Comparison of ENCODE assay signal across 17 cellular contexts in genomic region chr12:130456375-130457199, GRCh38.
A peak's percentile ranks its signal among the peaks of the same experiment; 100 is the strongest.
DNase-seq lines count a peak whose midpoint lies in the region; ATAC-seq, FAIRE-seq and TF ChIP-seq lines count a peak whose summit lies in the region.
"Had no signal": no experiment of that assay in that cellular context is flagged by ENCODE, and none has a peak within 500 bp of the region (broad histone marks: within the 10 kb centered on the region; RNA-seq: fewer than 3 reads in every experiment).

No MANE protein-coding gene starts in this region.

- H3K9ac ChIP-seq in HepG2 (ENCODE audit: insufficient read depth, low read depth, low read length), result no peak overlapping the region

- no peaks in the 10 kb centered on the region for H3K9me3 Mint-ChIP-seq in activated T-cell treated with anti-CD3 and anti-CD28 coated beads, Interleukin-2, amount 50 U/mL, for 4 hours
- H3K9me3 Mint-ChIP-seq: activated naive CD4-positive, alpha-beta T cell treated with anti-CD3 and anti-CD28 coated beads for 36 hours; stimulated activated naive CD8-positive, alpha-beta T cell treated with anti-CD3 and anti-CD28 coated beads, Interleukin-15, amount 100 ng/mL, for 72 hours had no signal

- no peaks in the 10 kb centered on the region for H3K36me3 ChIP-seq in RWPE2 (ENCODE audit: low read depth)
- H3K36me3 ChIP-seq in HepG2 (replicated peaks in 1 of 2; ENCODE audit: control insufficient read depth in 1 of 2, insufficient read depth in 2 of 2, low read length in 2 of 2), result no peaks in the 10 kb centered on the region
- no peaks in the 10 kb centered on the region for H3K36me3 ChIP-seq in osteoblast (ENCODE audit: insufficient read depth, low read length)

- no peaks in the 10 kb centered on the region for H3K4me1 ChIP-seq in RWPE2 (ENCODE audit: insufficient read depth, poor library complexity, severe bottlenecking)
- H3K4me1 ChIP-seq in HepG2 (ENCODE audit: insufficient read depth, low read length), result no peaks in the 10 kb centered on the region
- no peaks in the 10 kb centered on the region for H3K4me1 ChIP-seq in osteoblast (ENCODE audit: insufficient read depth, low read length)

- H3K4me2 ChIP-seq in HepG2 (ENCODE audit: low read depth, low read length) (no peak overlapping the region), osteoblast (ENCODE audit: insufficient read depth, low read length) (no peak overlapping the region)

- no peak for TF ChIP-seq POLR2A in HepG2 (IDR thresholded peaks at IDR 0.05; ENCODE audit: insufficient read depth in 1 of 2, low read depth in 2 of 2, low read length in 2 of 2)

- H3K27ac ChIP-seq in RWPE2 (ENCODE audit: poor library complexity, severe bottlenecking) (no peak overlapping the region), HepG2 (ENCODE audit: extremely low read length, insufficient read depth, low read length) (no peak overlapping the region), osteoblast (ENCODE audit: low read depth, low read length) (no peak overlapping the region)
- H3K27ac ChIP-seq: SK-N-MC had no signal

- H3K4me3 Mint-ChIP-seq in activated T-cell treated with anti-CD3 and anti-CD28 coated beads, Interleukin-2, amount 50 U/mL, for 4 hours, result no peak overlapping the region
- H3K4me3 Mint-ChIP-seq: activated naive CD4-positive, alpha-beta T cell treated with anti-CD3 and anti-CD28 coated beads for 36 hours; B cell; naive B cell; stimulated activated naive CD8-positive, alpha-beta T cell treated with anti-CD3 and anti-CD28 coated beads, Interleukin-15, amount 100 ng/mL, for 72 hours had no signal

- no TSS peak for BruUV-seq in HepG2 (replicated peaks; lab: Mats Ljungman, UMichigan)

- H3K79me2 ChIP-seq in HepG2 (ENCODE audit: insufficient read depth, low read length) (no peaks in the 10 kb centered on the region), osteoblast (ENCODE audit: insufficient read depth, low read length) (no peaks in the 10 kb centered on the region)

- H3K27me3 ChIP-seq in RWPE2 (ENCODE audit: insufficient read depth, poor library complexity, severe bottlenecking) (no peaks in the 10 kb centered on the region), HepG2 (ENCODE audit: control insufficient read depth in 1 of 2, insufficient read depth in 2 of 2, low read length in 2 of 2) (peaks cover 8 to 55% of the 10 kb centered on the region in 2 experiments; a peak in 4 of 5 replicates), osteoblast (ENCODE audit: insufficient read depth, low read length) (no peaks in the 10 kb centered on the region)

- DNase-seq in DMS53 treated with DMSO at 0.1 percent for 48 hours (lab: John Stamatoyannopoulos, UW; ENCODE audit: unreplicated experiment) (peak; percentile 51), NCI-H1694 (lab: John Stamatoyannopoulos, UW) (peak; percentile 52), RWPE2 (ENCODE audit: low spot score) (no peak), HepG2 (ENCODE audit: low spot score) (no peak), osteoblast (ENCODE audit: insufficient read length, low spot score, missing footprints) (no peak), KG1 (lab: John Stamatoyannopoulos, UW) (no peak)
- no peak for DNase-seq in activated T-cell treated with anti-CD3 and anti-CD28 coated beads, Interleukin-2, amount 50 U/mL, for 4 hours
- DNase-seq: activated CD8-positive, alpha-beta memory T cell treated with anti-CD3 and anti-CD28 coated beads for 24 hours; activated naive CD4-positive, alpha-beta T cell treated with anti-CD3 and anti-CD28 coated beads for 36 hours; EL; naive B cell; NCI-H82; stimulated activated naive CD8-positive, alpha-beta T cell treated with anti-CD3 and anti-CD28 coated beads, Interleukin-15, amount 100 ng/mL, for 72 hours had no signal

- TF ChIP-seq EP300 in HepG2 (IDR thresholded peaks at IDR 0.05; ENCODE audit: low read depth in 2 of 2, low read length in 2 of 2), result no peak
- TF ChIP-seq EP300 in HepG2 (CRISPR knock-in tag; IDR thresholded peaks at IDR 0.05; ENCODE audit: borderline replicate concordance), result no peak

- H3K4me3 ChIP-seq in RWPE2 (ENCODE audit: severe bottlenecking), result no peak overlapping the region
- H3K4me3 ChIP-seq in HepG2 (replicated peaks in 1 of 3; ENCODE audit: insufficient read depth in 1 of 3, low read depth in 2 of 3, low read length in 3 of 3), result no peak overlapping the region
- no peak overlapping the region for H3K4me3 ChIP-seq in osteoblast (ENCODE audit: insufficient read depth, low read length)
- H3K4me3 ChIP-seq: SK-N-MC had no signal

- no peak for TF ChIP-seq RAD21 in HepG2 (CRISPR knock-in tag; IDR thresholded peaks at IDR 0.05)

- CTCF ChIA-PET in HepG2 (lab: Yijun Ruan, JAX; ENCODE audit: low intra/inter-chr PET ratio, low total read pairs), result no interaction called here

- H3K36me3 Mint-ChIP-seq in activated T-cell treated with anti-CD3 and anti-CD28 coated beads, Interleukin-2, amount 50 U/mL, for 4 hours (ENCODE audit: insufficient read depth), result no peaks in the 10 kb centered on the region
- H3K36me3 Mint-ChIP-seq: naive B cell had no signal

- H4K20me1 ChIP-seq in HepG2 (ENCODE audit: insufficient read depth, low read length) (0 out of 2 replicates have a peak, but pooled peaks cover 3% of the 10 kb centered on the region), osteoblast (ENCODE audit: insufficient read depth, low read length) (no peaks in the 10 kb centered on the region)

- TF ChIP-seq CTCF in RWPE2 (IDR thresholded peaks at IDR 0.05; ENCODE audit: poor library complexity, severe bottlenecking), result no peak
- TF ChIP-seq CTCF in HepG2 (CRISPR knock-in tag; IDR thresholded peaks at IDR 0.05), result no peak
- TF ChIP-seq CTCF in osteoblast (IDR thresholded peaks at IDR 0.05; ENCODE audit: extremely low read depth, low read depth, low read length), result no peak

- POLR2A ChIA-PET in HepG2 (lab: Yijun Ruan, JAX), result no interaction called here

- intact Hi-C loops in HepG2 (cut with micrococcal nuclease; ENCODE audit: unreplicated experiment), result no loop called here

- H3K4me1 Mint-ChIP-seq in activated T-cell treated with anti-CD3 and anti-CD28 coated beads, Interleukin-2, amount 50 U/mL, for 4 hours (ENCODE audit: low read depth), result no peaks in the 10 kb centered on the region
- H3K4me1 Mint-ChIP-seq: B cell; naive B cell; stimulated activated naive CD8-positive, alpha-beta T cell treated with anti-CD3 and anti-CD28 coated beads, Interleukin-15, amount 100 ng/mL, for 72 hours had no signal

- H3K27me3 Mint-ChIP-seq in activated T-cell treated with anti-CD3 and anti-CD28 coated beads, Interleukin-2, amount 50 U/mL, for 4 hours (ENCODE audit: low read depth), result no peaks in the 10 kb centered on the region
- H3K27me3 Mint-ChIP-seq: B cell; naive B cell; stimulated activated naive CD8-positive, alpha-beta T cell treated with anti-CD3 and anti-CD28 coated beads, Interleukin-15, amount 100 ng/mL, for 72 hours had no signal

- no peak for FAIRE-seq in HepG2 (lab: Jason Lieb, UNC)
- FAIRE-seq: bronchial epithelial cell had no signal

- no peak overlapping the region for H2AFZ ChIP-seq in HepG2 (ENCODE audit: low read length)
- H2AFZ ChIP-seq in osteoblast (ENCODE audit: low read length), result no peak overlapping the region

- in situ Hi-C loops in HepG2 (cut with HindIII; ENCODE audit: extremely low pct_ligation_motif_present, low pct_unique_long_range_greater_than_20kb), result no loop called here

- 0 out of 3 replicates have a peak, but pooled peaks have one; percentile 18 for ATAC-seq in RWPE2 (ENCODE audit: low read depth)
- ATAC-seq in HepG2, result no peak
- no peak for ATAC-seq in activated T-cell treated with anti-CD3 and anti-CD28 coated beads, Interleukin-2, amount 50 U/mL, for 4 hours
- no peak for ATAC-seq in GM21447 (IDR thresholded peaks at IDR 0.05; ENCODE audit: unreplicated experiment)
- ATAC-seq: stimulated activated naive CD8-positive, alpha-beta T cell treated with anti-CD3 and anti-CD28 coated beads, Interleukin-15, amount 100 ng/mL, for 72 hours had no signal

- 0% methylated on average over 1 of the region's 28 CpGs for WGBS in HepG2 (ENCODE audit: low lambda C conversion rate)

- H3K9me3 ChIP-seq in RWPE2 (ENCODE audit: severe bottlenecking) (no peaks in the 10 kb centered on the region), HepG2 (ENCODE audit: low read length) (no peaks in the 10 kb centered on the region), osteoblast (ENCODE audit: low read depth, low read length) (no peaks in the 10 kb centered on the region)

TF ChIP-seq in HepG2, 621 proteins besides CTCF, POLR2A, EP300 and RAD21:
- TF ChIP-seq, protein P1, sequence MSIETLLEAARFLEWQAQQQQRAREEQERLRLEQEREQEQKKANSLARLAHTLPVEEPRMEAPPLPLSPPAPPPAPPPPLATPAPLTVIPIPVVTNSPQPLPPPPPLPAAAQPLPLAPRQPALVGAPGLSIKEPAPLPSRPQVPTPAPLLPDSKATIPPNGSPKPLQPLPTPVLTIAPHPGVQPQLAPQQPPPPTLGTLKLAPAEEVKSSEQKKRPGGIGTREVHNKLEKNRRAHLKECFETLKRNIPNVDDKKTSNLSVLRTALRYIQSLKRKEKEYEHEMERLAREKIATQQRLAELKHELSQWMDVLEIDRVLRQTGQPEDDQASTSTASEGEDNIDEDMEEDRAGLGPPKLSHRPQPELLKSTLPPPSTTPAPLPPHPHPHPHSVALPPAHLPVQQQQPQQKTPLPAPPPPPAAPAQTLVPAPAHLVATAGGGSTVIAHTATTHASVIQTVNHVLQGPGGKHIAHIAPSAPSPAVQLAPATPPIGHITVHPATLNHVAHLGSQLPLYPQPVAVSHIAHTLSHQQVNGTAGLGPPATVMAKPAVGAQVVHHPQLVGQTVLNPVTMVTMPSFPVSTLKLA (IDR thresholded peaks at IDR 0.05), result peak; percentile 99
- TF ChIP-seq ZNF34 (CRISPR knock-in tag; IDR thresholded peaks at IDR 0.05; ENCODE audit: borderline replicate concordance), result no peak
- TF ChIP-seq, protein P2, sequence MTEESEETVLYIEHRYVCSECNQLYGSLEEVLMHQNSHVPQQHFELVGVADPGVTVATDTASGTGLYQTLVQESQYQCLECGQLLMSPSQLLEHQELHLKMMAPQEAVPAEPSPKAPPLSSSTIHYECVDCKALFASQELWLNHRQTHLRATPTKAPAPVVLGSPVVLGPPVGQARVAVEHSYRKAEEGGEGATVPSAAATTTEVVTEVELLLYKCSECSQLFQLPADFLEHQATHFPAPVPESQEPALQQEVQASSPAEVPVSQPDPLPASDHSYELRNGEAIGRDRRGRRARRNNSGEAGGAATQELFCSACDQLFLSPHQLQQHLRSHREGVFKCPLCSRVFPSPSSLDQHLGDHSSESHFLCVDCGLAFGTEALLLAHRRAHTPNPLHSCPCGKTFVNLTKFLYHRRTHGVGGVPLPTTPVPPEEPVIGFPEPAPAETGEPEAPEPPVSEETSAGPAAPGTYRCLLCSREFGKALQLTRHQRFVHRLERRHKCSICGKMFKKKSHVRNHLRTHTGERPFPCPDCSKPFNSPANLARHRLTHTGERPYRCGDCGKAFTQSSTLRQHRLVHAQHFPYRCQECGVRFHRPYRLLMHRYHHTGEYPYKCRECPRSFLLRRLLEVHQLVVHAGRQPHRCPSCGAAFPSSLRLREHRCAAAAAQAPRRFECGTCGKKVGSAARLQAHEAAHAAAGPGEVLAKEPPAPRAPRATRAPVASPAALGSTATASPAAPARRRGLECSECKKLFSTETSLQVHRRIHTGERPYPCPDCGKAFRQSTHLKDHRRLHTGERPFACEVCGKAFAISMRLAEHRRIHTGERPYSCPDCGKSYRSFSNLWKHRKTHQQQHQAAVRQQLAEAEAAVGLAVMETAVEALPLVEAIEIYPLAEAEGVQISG (CRISPR knock-in tag; IDR thresholded peaks at IDR 0.05), result no peak
TF ChIP-seq in HepG2: peak in this region for 1.

Comparison
In these comparisons a context has a peak if more than half of its experiments do, and no peak if none do; other contexts are left out.
1. DNase-seq: peak in DMS53 treated with DMSO at 0.1 percent for 48 hours (single experiment) and NCI-H1694 (single experiment); none in RWPE2 (single experiment), HepG2 (single experiment), osteoblast (single experiment), activated T-cell treated with anti-CD3 and anti-CD28 coated beads, Interleukin-2, amount 50 U/mL, for 4 hours (single experiment) and KG1 (single experiment).